In genomic region chr1:180170569-180170968, GRCh38 we compare ENCODE assay signal across 1 cellular context.
TF ChIP-seq lines count a peak whose summit lies in the region.

No MANE protein-coding gene starts in this region.

TF ChIP-seq in SK-N-SH treated with all-trans-retinoic acid at 6 μM for 48 hours, 23 proteins besides CTCF, POLR2A, EP300 and RAD21 (continued from another document):
- TF ChIP-seq PATZ1 (CRISPR knock-in tag; IDR thresholded peaks at IDR 0.05; ENCODE audit: borderline replicate concordance) (no peak), PPARA (CRISPR knock-in tag; IDR thresholded peaks at IDR 0.05; ENCODE audit: borderline replicate concordance) (no peak), OSR1 (CRISPR knock-in tag; IDR thresholded peaks at IDR 0.05) (no peak), ZNF565 (CRISPR knock-in tag; conservative IDR thresholded peaks at IDR 0.05; ENCODE audit: low read depth) (no peak), BACH2 (CRISPR knock-in tag; IDR thresholded peaks at IDR 0.05; ENCODE audit: borderline replicate concordance) (no peak)
